Comparison of ENCODE assay signal across 8 cellular contexts in the genomic region with DNA sequence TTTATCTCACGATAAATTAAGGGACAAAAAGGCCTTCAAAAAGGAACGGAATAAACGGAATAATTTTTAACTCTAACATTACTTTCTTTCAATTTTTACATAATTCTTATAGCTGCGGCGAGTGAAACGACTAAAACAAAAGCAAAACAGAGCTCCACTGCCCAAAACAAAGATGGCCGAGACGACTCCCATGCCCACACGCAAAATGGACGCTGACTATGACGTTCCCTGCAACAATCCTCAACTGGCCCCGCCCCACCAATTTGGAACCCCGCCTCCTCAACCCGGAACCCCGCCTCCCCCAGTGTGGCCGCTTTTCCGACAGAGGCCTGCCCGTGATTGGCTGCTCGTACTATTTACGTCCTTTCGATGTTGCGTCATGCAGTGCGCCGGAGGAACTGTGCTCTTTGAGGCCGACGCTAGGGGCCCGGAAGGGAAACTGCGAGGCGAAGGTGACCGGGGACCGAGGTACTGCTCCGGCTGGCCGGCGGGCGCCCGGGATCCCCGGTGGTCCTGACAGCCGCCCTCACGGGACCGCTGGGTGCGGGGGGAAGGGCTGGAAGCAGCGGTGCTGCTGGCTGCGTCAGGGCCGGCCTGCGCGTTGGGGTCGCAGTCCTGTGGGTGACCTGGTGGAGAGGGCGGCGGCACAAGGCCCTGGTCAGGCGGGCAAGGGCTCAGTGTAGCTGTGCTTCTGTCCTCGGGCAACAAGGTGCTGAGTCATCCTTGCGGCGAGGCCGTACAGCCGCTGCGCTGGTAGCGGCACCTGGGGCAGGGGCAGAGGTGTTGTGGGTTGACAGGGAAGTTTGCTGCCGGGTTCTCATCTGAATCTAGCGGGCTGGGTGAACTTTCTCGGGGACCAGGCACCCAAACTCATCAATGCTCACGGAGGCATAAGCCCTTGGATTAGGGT. TPM values are rescaled to one million over a fixed set of nuclear protein-coding genes. Genes with fewer than 3 reads are reported as not detected.
DNase-seq lines count a peak whose midpoint lies in the region; ATAC-seq, FAIRE-seq and TF ChIP-seq lines count a peak whose summit lies in the region.

A gene with protein sequence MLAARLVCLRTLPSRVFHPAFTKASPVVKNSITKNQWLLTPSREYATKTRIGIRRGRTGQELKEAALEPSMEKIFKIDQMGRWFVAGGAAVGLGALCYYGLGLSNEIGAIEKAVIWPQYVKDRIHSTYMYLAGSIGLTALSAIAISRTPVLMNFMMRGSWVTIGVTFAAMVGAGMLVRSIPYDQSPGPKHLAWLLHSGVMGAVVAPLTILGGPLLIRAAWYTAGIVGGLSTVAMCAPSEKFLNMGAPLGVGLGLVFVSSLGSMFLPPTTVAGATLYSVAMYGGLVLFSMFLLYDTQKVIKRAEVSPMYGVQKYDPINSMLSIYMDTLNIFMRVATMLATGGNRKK (plus strand): TSS at position 384 of the 910 bp plus-strand sequence. CDS start 1,992 bp downstream, outside the sequence.

- H3K27me3 Mint-ChIP-seq in chondrocyte (ENCODE audit: low read depth), result peaks cover 7% of the 10 kb centered on the region

- ATAC-seq in GM19035 (IDR thresholded peaks at IDR 0.05; ENCODE audit: unreplicated experiment) (peak; percentile 98), HG03378 (IDR thresholded peaks at IDR 0.05; ENCODE audit: unreplicated experiment) (peak; percentile 98)

- peak within 1 kb of the TSS; percentile 99 for H3K9ac ChIP-seq in kidney (ENCODE audit: low read length in 2 of 2)

- intact Hi-C loops in kidney (cut with DNase I), result loop anchor here (10.0 kb wide), 1 partner anchor 65 kb away; no protein-coding TSS in a partner anchor

- H3K27ac ChIP-seq in kidney (ENCODE audit: low read depth in 2 of 2, low read length in 2 of 2), result peak within 1 kb of the TSS; percentile 97 to 98

- H3K4me3 ChIP-seq in kidney (ENCODE audit: low read length in 2 of 2), result peak within 1 kb of the TSS; percentile 97 to 98

- peaks cover 7 to 11% of the 10 kb centered on the region in 2 donors for H3K4me1 ChIP-seq in kidney (ENCODE audit: control insufficient read depth in 1 of 2, insufficient read depth in 1 of 2, low read depth in 1 of 2, low read length in 2 of 2)

- peaks cover 25% of the 10 kb centered on the region for H3K4me1 Mint-ChIP-seq in chondrocyte (ENCODE audit: low read depth)

- TF ChIP-seq CTCF in chondrocyte (IDR thresholded peaks at IDR 0.05) (peak; percentile 66), kidney (IDR thresholded peaks at IDR 0.05; ENCODE audit: borderline replicate concordance, extremely low read depth, insufficient read depth) (peak; percentile 17)

- FAIRE-seq in kidney (lab: Jason Lieb, UNC), result peak; percentile 98

- H3K36me3 Mint-ChIP-seq in chondrocyte (ENCODE audit: low read depth), result peaks cover 11% of the 10 kb centered on the region

- peak within 1 kb of the TSS; percentile 95 for H3K4me3 Mint-ChIP-seq in chondrocyte (ENCODE audit: unreplicated experiment)

- no peaks in the 10 kb centered on the region for H3K9me3 Mint-ChIP-seq in chondrocyte (ENCODE audit: low read depth)

- no peaks in the 10 kb centered on the region for H3K9me3 ChIP-seq in kidney (ENCODE audit: control insufficient read depth in 1 of 2, low read length in 2 of 2)

- peak; percentile 97 for DNase-seq in AG20443 (ENCODE audit: low spot score)
- peak; percentile 99 for DNase-seq in NCI-H460 (ENCODE audit: extremely low read depth, low read depth)
- peak; percentile 99 for DNase-seq in activated CD4-positive, alpha-beta T cell treated with anti-CD3 and anti-CD28 coated beads for 1 hour
- peak; percentile 99 for DNase-seq in chondrocyte (ENCODE audit: low spot score)
- DNase-seq in kidney, result peak; percentile 99
- DNase-seq in stimulated activated CD4-positive, alpha-beta T cell treated with anti-CD3 and anti-CD28 coated beads, Interleukin-15, amount 100 ng/mL, for 48 hours (ENCODE audit: low read depth in 2 of 2), result peak; percentile 98 to 99

- peak within 1 kb of the TSS; percentile 98 for H3K27ac Mint-ChIP-seq in chondrocyte (ENCODE audit: unreplicated experiment)

- peaks cover 14 to 19% of the 10 kb centered on the region in 2 donors for H3K36me3 ChIP-seq in kidney (ENCODE audit: control insufficient read depth in 1 of 2, insufficient read depth in 2 of 2, low read length in 2 of 2)

RNA-seq across cellular contexts. Expression of the gene that starts here (rescaled TPM):
- total RNA-seq in NCI-H460 (2014; rRNA removed; shearing (Covaris generic)), result 692 and 730 TPM in 2 replicates
- polyA plus RNA-seq in NCI-H460 (2014; cell fraction: nucleus; rRNA removed), result 306 and 350 TPM in 2 replicates
- total RNA-seq in chondrocyte, result 106 to 114 TPM (median 109 TPM) in 3 replicates
- total RNA-seq in kidney, result 134 TPM
- 376 TPM for polyA plus RNA-seq in kidney (ENCODE audit: insufficient read depth, low read depth, low replicate concordance)

Comparison
In these comparisons a context has a peak if more than half of its experiments do, and no peak if none do; other contexts are left out.
1. Peak in every context shown above with its lines: DNase-seq, ATAC-seq, H3K4me3 ChIP-seq and H3K27ac ChIP-seq.